9 cellular contexts compared by ENCODE assay signal in the genomic region with DNA sequence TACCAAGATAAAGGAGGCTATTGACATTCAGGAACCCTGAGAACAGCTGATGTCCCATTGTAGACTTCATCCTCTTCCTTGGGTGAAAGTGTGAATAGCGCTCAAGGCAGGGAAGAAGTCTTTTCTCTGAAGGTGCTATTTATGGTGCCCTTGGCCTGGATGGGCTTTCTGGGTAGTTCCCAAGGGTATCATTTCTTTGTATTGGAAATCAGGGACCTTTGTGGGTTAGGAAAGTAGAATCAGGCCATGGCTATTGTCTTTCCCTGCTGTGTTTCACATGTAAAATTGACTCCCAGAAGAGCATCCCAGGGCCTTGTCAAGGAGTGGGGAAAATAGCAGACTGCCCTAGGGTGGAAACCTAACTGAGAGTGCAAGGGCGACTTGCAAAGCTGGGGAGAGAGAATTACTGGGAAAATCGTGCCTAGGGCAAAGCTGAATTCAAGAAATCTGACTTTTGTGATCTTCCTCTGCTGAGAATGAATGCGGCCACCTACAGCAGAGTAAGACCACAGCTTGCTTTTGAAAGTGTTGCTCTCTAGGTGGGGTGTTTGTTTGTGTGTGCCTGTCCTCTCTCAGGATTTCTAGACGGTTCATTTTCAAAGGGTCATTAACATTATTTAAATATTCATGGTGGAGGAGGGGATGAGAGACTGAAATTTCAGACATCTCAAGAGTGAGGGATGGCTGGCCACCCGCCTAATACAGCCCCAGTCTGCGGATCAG.
DNase-seq lines count a peak whose midpoint lies in the region; ATAC-seq, FAIRE-seq and TF ChIP-seq lines count a peak whose summit lies in the region.
"Had no signal": no experiment of that assay in that cellular context is flagged by ENCODE, and none has a peak within 500 bp of the region (broad histone marks: within the 10 kb centered on the region; RNA-seq: fewer than 3 reads in every experiment).

No MANE protein-coding gene starts in this region.

- peak overlapping the region; percentile 99 for H2BK12ac ChIP-seq in H1 (ENCODE audit: low read depth, low read length)

- H4K5ac ChIP-seq in H1 (ENCODE audit: insufficient read length, low read depth, low read length), result peak overlapping the region; percentile 78

- H4K91ac ChIP-seq in H1 (replicated peaks; ENCODE audit: insufficient read length, low read length), result peak overlapping the region; percentile 99

- CTCF ChIA-PET in H1 (lab: Charles Lee; ENCODE audit: partially characterized antibody), result interaction anchor here (0.6 to 2.0 kb wide), 9 partner anchors 10 to 849 kb away, joined by 3 to 6 read pairs (median 3); no protein-coding TSS in a partner anchor

- H2BK5ac ChIP-seq in H1 (ENCODE audit: low read depth, low read length), result peak overlapping the region; percentile 93

- peaks cover 4 to 10% (median 7%) of the 10 kb centered on the region in 4 experiments; a peak in 6 of 7 replicates for H3K4me1 ChIP-seq in H1 (replicated peaks in 1 of 4; ENCODE audit: control insufficient read depth in 3 of 4, insufficient read depth in 4 of 4, low read length in 3 of 4)

- TF ChIP-seq POLR2A in H1 (IDR thresholded peaks at IDR 0.05; ENCODE audit: control extremely low read depth in 1 of 2, low read depth in 2 of 2, low read length in 2 of 2), result peak in 1 of 2 experiments; percentile 74; a peak in 1 of 3 replicates

- H3K4me3 ChIP-seq in H1 (ENCODE audit: extremely low read depth in 1 of 4, insufficient read depth in 2 of 4, low read depth in 3 of 4, low read length in 4 of 4) (peak overlapping the region; percentile 68 to 99 (median 86)), skeletal muscle cell (ENCODE audit: low read depth, low read length) (peak overlapping the region; percentile 97)

- no peak overlapping the region for H3K14ac ChIP-seq in H1 (ENCODE audit: insufficient read length)

- peaks cover 5 to 8% of the 10 kb centered on the region in 2 experiments for H4K20me1 ChIP-seq in H1 (replicated peaks in 1 of 2; ENCODE audit: control insufficient read depth in 1 of 2, insufficient read depth in 2 of 2, low read length in 2 of 2)

- H3K23me2 ChIP-seq in H1 (ENCODE audit: low read depth, low read length), result peaks cover 16% of the 10 kb centered on the region

- H3K36me3 ChIP-seq in H1 (ENCODE audit: control insufficient read depth in 2 of 4, insufficient read depth in 4 of 4, low read length in 3 of 4), result no peaks in the 10 kb centered on the region

- WGBS in H1 (ENCODE audit: extremely low coverage in 1 of 2, insufficient coverage in 1 of 2, insufficient read length in 1 of 2, insufficient replicate concordance in 2 of 2, low coverage in 1 of 2, low lambda C conversion rate in 2 of 2, missing lambda C conversion rate in 1 of 2), 2 experiments, result 2% methylated on average over 7 of the region's 7 CpGs; no CpG with 5 or more reads in 1 of the 2 experiments

- H3K4ac ChIP-seq in H1 (replicated peaks; ENCODE audit: insufficient read length, low read depth, low read length), result no peak overlapping the region

- no peak overlapping the region for H2BK20ac ChIP-seq in H1 (ENCODE audit: low read length)

- peak in 1 of 2 experiments; percentile 7; a peak in 1 of 3 replicates for TF ChIP-seq EP300 in H1 (IDR thresholded peaks at IDR 0.05; ENCODE audit: borderline replicate concordance in 1 of 2, low read depth in 2 of 2, low read length in 2 of 2)

- H2BK15ac ChIP-seq in H1 (ENCODE audit: low read length), result no peak overlapping the region

- H3K79me1 ChIP-seq in H1 (ENCODE audit: low read depth, low read length), result no peaks in the 10 kb centered on the region

- H3K27me3 ChIP-seq in H1 (replicated peaks in 1 of 4; ENCODE audit: control insufficient read depth in 3 of 4, extremely low read depth in 1 of 4, insufficient read depth in 3 of 4, low read length in 3 of 4), result peaks cover 0 to 12% (median 7%) of the 10 kb centered on the region in 4 experiments; a peak in 4 of 7 replicates

- H2BK120ac ChIP-seq in H1 (replicated peaks; ENCODE audit: low read depth, low read length), result peak overlapping the region; percentile 88

- H4K8ac ChIP-seq in H1 (ENCODE audit: extremely low read depth, insufficient read depth, low read length), result peak overlapping the region; percentile 95; the same call in 1 of the 2 replicates

- POLR2A ChIA-PET in H1 (lab: Charles Lee; ENCODE audit: partially characterized antibody), result interaction anchor here (0.9 to 1.5 kb wide), 7 partner anchors 10 to 78 kb away, joined by 3 to 5 read pairs (median 3); no protein-coding TSS in a partner anchor

- peak; percentile 94 for FAIRE-seq in H1 (lab: Jason Lieb, UNC)
- FAIRE-seq: A204.1 had no signal

- peak overlapping the region; percentile 73 for H3K56ac ChIP-seq in H1 (replicated peaks; ENCODE audit: insufficient read length, low read depth, low read length)

- H2AFZ ChIP-seq in H1 (ENCODE audit: low read length), result no peak overlapping the region

- no peak overlapping the region for H3K23ac ChIP-seq in H1 (ENCODE audit: insufficient read length)

- peak overlapping the region; percentile 93; the same call in 1 of the 2 replicates for H3K18ac ChIP-seq in H1 (ENCODE audit: extremely low read depth, low read length)

- H3K27ac ChIP-seq in H1 (ENCODE audit: low read depth, low read length), result peak overlapping the region; percentile 75; the same call in 1 of the 2 replicates

- peak overlapping the region; percentile 99 to 100 for H3K4me2 ChIP-seq in H1 (ENCODE audit: insufficient read depth in 1 of 2, low read depth in 2 of 2, low read length in 2 of 2)

- H3K9ac ChIP-seq in H1 (replicated peaks in 1 of 4; ENCODE audit: extremely low read depth in 1 of 4, low read depth in 3 of 4, low read length in 3 of 4), result peak overlapping the region in 2 of 4 experiments; percentile 58 to 64; a peak in 3 of 7 replicates

- no peaks in the 10 kb centered on the region for H3K9me3 ChIP-seq in H1 (ENCODE audit: insufficient read depth in 2 of 2, low read depth in 1 of 2, low read length in 1 of 2)

- peaks cover 0 to 34% of the 10 kb centered on the region in 2 experiments; a peak in 2 of 4 replicates for H3K79me2 ChIP-seq in H1 (ENCODE audit: control insufficient read depth in 1 of 2, insufficient read depth in 2 of 2, low read length in 2 of 2)

- TF ChIP-seq CTCF in H1 (IDR thresholded peaks at IDR 0.05; ENCODE audit: control extremely low read depth in 1 of 3, insufficient read depth in 1 of 3, low read depth in 1 of 3, low read length in 3 of 3), result no peak

- no peak; a peak in 1 of 4 replicates for TF ChIP-seq RAD21 in H1 (IDR thresholded peaks at IDR 0.05 in 1 of 2, conservative IDR thresholded peaks at IDR 0.05 in 1 of 2; ENCODE audit: low read depth in 2 of 2, low read length in 2 of 2)

- peak overlapping the region; percentile 89; the same call in 1 of the 2 replicates for H2AK5ac ChIP-seq in H1 (ENCODE audit: low read depth, low read length)

- DNase-seq in NCI-H345 treated with DMSO at 0.1 percent for 48 hours (lab: John Stamatoyannopoulos, UW; ENCODE audit: unreplicated experiment) (peak; percentile 30), NCI-H345 (lab: John Stamatoyannopoulos, UW) (no peak), H1 (ENCODE audit: low read depth in 1 of 2, low spot score in 2 of 2) (peak; percentile 54 to 66), skeletal muscle cell (ENCODE audit: low read depth) (no peak), GM19238 (ENCODE audit: insufficient read length, low spot score) (no peak)
- DNase-seq in stimulated activated CD4-positive, alpha-beta T cell treated with anti-CD3 and anti-CD28 coated beads, Interleukin-15, amount 100 ng/mL, for 24 hours, result no peak

- ATAC-seq in HG03520 (IDR thresholded peaks at IDR 0.05; ENCODE audit: unreplicated experiment) (peak; percentile 20), GM18519 (IDR thresholded peaks at IDR 0.05; ENCODE audit: low FRiP score, unreplicated experiment) (no peak)

TF ChIP-seq in H1, 55 proteins besides CTCF, POLR2A, EP300 and RAD21 (continues in another document):
- TF ChIP-seq JUN (IDR thresholded peaks at IDR 0.05; ENCODE audit: low read depth, low read length) (no peak), TAF1 (IDR thresholded peaks at IDR 0.05; ENCODE audit: low read depth, low read length) (0 out of 2 replicates have a peak, but pooled peaks have one; percentile 30), JUND (IDR thresholded peaks at IDR 0.05; ENCODE audit: low read length) (no peak), HDAC2 (IDR thresholded peaks at IDR 0.05; ENCODE audit: borderline replicate concordance in 1 of 2, low read depth in 2 of 2, low read length in 2 of 2) (peak; percentile 6 to 47; a peak in 2 of 4 replicates), KDM5A (IDR thresholded peaks at IDR 0.05; ENCODE audit: low read length) (no peak), KDM4A (IDR thresholded peaks at IDR 0.05; ENCODE audit: low read depth, low read length, severe bottlenecking) (no peak), ASH2L (IDR thresholded peaks at IDR 0.05; ENCODE audit: low read length) (peak; percentile 62), TBP (IDR thresholded peaks at IDR 0.05; ENCODE audit: low read depth, low read length) (no peak), TEAD4 (IDR thresholded peaks at IDR 0.05; ENCODE audit: low read depth, low read length) (0 out of 2 replicates have a peak, but pooled peaks have one; percentile 29), EZH2 (IDR thresholded peaks at IDR 0.05; ENCODE audit: low read depth, low read length, severe bottlenecking) (peak; percentile 25)
- TF ChIP-seq, protein P1, sequence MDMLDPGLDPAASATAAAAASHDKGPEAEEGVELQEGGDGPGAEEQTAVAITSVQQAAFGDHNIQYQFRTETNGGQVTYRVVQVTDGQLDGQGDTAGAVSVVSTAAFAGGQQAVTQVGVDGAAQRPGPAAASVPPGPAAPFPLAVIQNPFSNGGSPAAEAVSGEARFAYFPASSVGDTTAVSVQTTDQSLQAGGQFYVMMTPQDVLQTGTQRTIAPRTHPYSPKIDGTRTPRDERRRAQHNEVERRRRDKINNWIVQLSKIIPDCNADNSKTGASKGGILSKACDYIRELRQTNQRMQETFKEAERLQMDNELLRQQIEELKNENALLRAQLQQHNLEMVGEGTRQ (IDR thresholded peaks at IDR 0.05; ENCODE audit: low read length), result no peak

Comparison
In these comparisons a context has a peak if more than half of its experiments do, and no peak if none do; other contexts are left out.
1. DNase-seq: peak in NCI-H345 treated with DMSO at 0.1 percent for 48 hours (single experiment) and H1 (2 of 2); none in NCI-H345 (single experiment), skeletal muscle cell (single experiment), GM19238 (single experiment) and stimulated activated CD4-positive, alpha-beta T cell treated with anti-CD3 and anti-CD28 coated beads, Interleukin-15, amount 100 ng/mL, for 24 hours (single experiment).